In the genomic region with DNA sequence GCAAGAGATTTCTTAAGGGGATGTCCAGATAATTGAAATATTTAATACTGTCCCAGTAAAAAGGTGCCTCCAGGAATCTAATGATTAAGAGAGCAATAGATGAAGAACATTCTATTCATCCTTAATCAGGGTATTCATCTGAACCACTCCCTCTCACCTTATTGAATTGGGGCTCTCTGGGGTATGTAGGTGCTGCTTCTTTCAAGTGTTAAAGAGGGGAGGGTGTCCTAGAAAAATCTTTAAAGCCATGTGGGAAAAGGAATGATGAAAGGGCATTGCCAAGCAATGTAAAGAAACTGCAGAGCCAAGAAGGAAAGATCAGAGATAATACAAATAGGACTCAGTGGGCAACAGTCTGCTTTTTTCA, we compare ENCODE assay signal across 1 cellular context.
TF ChIP-seq lines count a peak whose summit lies in the region.

No MANE protein-coding gene starts in this region.

TF ChIP-seq in SK-N-SH, 30 proteins besides CTCF, POLR2A, EP300 and RAD21:
- TF ChIP-seq, protein P1, sequence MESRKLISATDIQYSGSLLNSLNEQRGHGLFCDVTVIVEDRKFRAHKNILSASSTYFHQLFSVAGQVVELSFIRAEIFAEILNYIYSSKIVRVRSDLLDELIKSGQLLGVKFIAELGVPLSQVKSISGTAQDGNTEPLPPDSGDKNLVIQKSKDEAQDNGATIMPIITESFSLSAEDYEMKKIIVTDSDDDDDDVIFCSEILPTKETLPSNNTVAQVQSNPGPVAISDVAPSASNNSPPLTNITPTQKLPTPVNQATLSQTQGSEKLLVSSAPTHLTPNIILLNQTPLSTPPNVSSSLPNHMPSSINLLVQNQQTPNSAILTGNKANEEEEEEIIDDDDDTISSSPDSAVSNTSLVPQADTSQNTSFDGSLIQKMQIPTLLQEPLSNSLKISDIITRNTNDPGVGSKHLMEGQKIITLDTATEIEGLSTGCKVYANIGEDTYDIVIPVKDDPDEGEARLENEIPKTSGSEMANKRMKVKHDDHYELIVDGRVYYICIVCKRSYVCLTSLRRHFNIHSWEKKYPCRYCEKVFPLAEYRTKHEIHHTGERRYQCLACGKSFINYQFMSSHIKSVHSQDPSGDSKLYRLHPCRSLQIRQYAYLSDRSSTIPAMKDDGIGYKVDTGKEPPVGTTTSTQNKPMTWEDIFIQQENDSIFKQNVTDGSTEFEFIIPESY (IDR thresholded peaks at IDR 0.05; ENCODE audit: borderline replicate concordance, low read depth), result no peak
- TF ChIP-seq, protein P2, sequence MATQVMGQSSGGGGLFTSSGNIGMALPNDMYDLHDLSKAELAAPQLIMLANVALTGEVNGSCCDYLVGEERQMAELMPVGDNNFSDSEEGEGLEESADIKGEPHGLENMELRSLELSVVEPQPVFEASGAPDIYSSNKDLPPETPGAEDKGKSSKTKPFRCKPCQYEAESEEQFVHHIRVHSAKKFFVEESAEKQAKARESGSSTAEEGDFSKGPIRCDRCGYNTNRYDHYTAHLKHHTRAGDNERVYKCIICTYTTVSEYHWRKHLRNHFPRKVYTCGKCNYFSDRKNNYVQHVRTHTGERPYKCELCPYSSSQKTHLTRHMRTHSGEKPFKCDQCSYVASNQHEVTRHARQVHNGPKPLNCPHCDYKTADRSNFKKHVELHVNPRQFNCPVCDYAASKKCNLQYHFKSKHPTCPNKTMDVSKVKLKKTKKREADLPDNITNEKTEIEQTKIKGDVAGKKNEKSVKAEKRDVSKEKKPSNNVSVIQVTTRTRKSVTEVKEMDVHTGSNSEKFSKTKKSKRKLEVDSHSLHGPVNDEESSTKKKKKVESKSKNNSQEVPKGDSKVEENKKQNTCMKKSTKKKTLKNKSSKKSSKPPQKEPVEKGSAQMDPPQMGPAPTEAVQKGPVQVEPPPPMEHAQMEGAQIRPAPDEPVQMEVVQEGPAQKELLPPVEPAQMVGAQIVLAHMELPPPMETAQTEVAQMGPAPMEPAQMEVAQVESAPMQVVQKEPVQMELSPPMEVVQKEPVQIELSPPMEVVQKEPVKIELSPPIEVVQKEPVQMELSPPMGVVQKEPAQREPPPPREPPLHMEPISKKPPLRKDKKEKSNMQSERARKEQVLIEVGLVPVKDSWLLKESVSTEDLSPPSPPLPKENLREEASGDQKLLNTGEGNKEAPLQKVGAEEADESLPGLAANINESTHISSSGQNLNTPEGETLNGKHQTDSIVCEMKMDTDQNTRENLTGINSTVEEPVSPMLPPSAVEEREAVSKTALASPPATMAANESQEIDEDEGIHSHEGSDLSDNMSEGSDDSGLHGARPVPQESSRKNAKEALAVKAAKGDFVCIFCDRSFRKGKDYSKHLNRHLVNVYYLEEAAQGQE (IDR thresholded peaks at IDR 0.05; ENCODE audit: low read depth, low read length), result no peak
- TF ChIP-seq SIN3A (IDR thresholded peaks at IDR 0.05; ENCODE audit: borderline replicate concordance, low read depth, low read length) (no peak), CHD2 (IDR thresholded peaks at IDR 0.05; ENCODE audit: low read length, partially characterized antibody) (no peak), NFIC (IDR thresholded peaks at IDR 0.05; ENCODE audit: borderline replicate concordance) (no peak), RXRA (IDR thresholded peaks at IDR 0.05; ENCODE audit: borderline replicate concordance, low read depth) (no peak), YY1 (IDR thresholded peaks at IDR 0.05; ENCODE audit: low read depth) (no peak), EZH2phosphoT487 (IDR thresholded peaks at IDR 0.05; ENCODE audit: borderline replicate concordance, low read depth) (no peak), MEF2A (IDR thresholded peaks at IDR 0.05; ENCODE audit: borderline replicate concordance, low read depth) (no peak), FOXJ3 (CRISPR knock-in tag; IDR thresholded peaks at IDR 0.05) (no peak), MXI1 (IDR thresholded peaks at IDR 0.05; ENCODE audit: low read depth, low read length) (no peak), RFX5 (IDR thresholded peaks at IDR 0.05; ENCODE audit: low read length) (no peak), RCOR1 (IDR thresholded peaks at IDR 0.05; ENCODE audit: low read length) (no peak), GABPA (IDR thresholded peaks at IDR 0.05; ENCODE audit: low read depth) (no peak), TCF12 (IDR thresholded peaks at IDR 0.05) (no peak)
- TF ChIP-seq, protein P3, sequence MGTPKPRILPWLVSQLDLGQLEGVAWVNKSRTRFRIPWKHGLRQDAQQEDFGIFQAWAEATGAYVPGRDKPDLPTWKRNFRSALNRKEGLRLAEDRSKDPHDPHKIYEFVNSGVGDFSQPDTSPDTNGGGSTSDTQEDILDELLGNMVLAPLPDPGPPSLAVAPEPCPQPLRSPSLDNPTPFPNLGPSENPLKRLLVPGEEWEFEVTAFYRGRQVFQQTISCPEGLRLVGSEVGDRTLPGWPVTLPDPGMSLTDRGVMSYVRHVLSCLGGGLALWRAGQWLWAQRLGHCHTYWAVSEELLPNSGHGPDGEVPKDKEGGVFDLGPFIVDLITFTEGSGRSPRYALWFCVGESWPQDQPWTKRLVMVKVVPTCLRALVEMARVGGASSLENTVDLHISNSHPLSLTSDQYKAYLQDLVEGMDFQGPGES (IDR thresholded peaks at IDR 0.05; ENCODE audit: low read depth, low read length), result no peak
- TF ChIP-seq, protein P4, sequence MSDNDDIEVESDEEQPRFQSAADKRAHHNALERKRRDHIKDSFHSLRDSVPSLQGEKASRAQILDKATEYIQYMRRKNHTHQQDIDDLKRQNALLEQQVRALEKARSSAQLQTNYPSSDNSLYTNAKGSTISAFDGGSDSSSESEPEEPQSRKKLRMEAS (IDR thresholded peaks at IDR 0.05; ENCODE audit: low read depth), result no peak
- TF ChIP-seq, protein P5, sequence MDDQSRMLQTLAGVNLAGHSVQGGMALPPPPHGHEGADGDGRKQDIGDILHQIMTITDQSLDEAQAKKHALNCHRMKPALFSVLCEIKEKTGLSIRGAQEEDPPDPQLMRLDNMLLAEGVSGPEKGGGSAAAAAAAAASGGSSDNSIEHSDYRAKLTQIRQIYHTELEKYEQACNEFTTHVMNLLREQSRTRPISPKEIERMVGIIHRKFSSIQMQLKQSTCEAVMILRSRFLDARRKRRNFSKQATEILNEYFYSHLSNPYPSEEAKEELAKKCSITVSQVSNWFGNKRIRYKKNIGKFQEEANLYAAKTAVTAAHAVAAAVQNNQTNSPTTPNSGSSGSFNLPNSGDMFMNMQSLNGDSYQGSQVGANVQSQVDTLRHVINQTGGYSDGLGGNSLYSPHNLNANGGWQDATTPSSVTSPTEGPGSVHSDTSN (IDR thresholded peaks at IDR 0.05), result no peak
- TF ChIP-seq, protein P6, sequence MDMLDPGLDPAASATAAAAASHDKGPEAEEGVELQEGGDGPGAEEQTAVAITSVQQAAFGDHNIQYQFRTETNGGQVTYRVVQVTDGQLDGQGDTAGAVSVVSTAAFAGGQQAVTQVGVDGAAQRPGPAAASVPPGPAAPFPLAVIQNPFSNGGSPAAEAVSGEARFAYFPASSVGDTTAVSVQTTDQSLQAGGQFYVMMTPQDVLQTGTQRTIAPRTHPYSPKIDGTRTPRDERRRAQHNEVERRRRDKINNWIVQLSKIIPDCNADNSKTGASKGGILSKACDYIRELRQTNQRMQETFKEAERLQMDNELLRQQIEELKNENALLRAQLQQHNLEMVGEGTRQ (IDR thresholded peaks at IDR 0.05; ENCODE audit: borderline replicate concordance, low read depth, low read length), result no peak
